Comparison of ENCODE assay signal across 1 cellular context in genomic region chr1:20787775-20788488, GRCh38.
A peak's percentile ranks its signal among the peaks of the same experiment; 100 is the strongest.
TF ChIP-seq lines count a peak whose summit lies in the region.

No MANE protein-coding gene starts in this region.

TF ChIP-seq in GM12878, 131 proteins besides CTCF, POLR2A, EP300 and RAD21:
- TF ChIP-seq RELB (IDR thresholded peaks at IDR 0.05; ENCODE audit: low read depth) (0 out of 2 replicates have a peak, but pooled peaks have one; percentile 6), NKRF (conservative IDR thresholded peaks at IDR 0.05) (0 out of 2 replicates have a peak, but pooled peaks have one; percentile 20), MXI1 (IDR thresholded peaks at IDR 0.05; ENCODE audit: low read depth, low read length) (peak; percentile 5; the same call in 1 of the 2 replicates), CEBPB (IDR thresholded peaks at IDR 0.05; ENCODE audit: borderline replicate concordance in 1 of 2, low read depth in 2 of 2, low read length in 2 of 2) (no peak), USF2 (IDR thresholded peaks at IDR 0.05; ENCODE audit: borderline replicate concordance, low read depth, low read length) (no peak), PML (IDR thresholded peaks at IDR 0.05; ENCODE audit: low read length) (peak; percentile 3; the same call in 1 of the 2 replicates), EED (IDR thresholded peaks at IDR 0.05; ENCODE audit: low read depth) (0 out of 2 replicates have a peak, but pooled peaks have one; percentile 12)
TF ChIP-seq in GM12878: peak in this region for 5.
